Comparison of ENCODE assay signal across 12 cellular contexts in genomic region chr3:148178508-148178907, GRCh38.
DNase-seq lines count a peak whose midpoint lies in the region; ATAC-seq and TF ChIP-seq lines count a peak whose summit lies in the region.
"Had no signal": no experiment of that assay in that cellular context is flagged by ENCODE, and none has a peak within 500 bp of the region (broad histone marks: within the 10 kb centered on the region; RNA-seq: fewer than 3 reads in every experiment).

No MANE protein-coding gene starts in this region.

- peaks cover 4% of the 10 kb centered on the region for H3K4me1 Mint-ChIP-seq in WTC11
- H3K4me1 Mint-ChIP-seq: activated T-helper 17 cell treated with anti-CD3 and anti-CD28 coated beads, Interleukin-2, amount 50 U/mL, for 72 hours had no signal

- no peaks in the 10 kb centered on the region for H3K36me3 Mint-ChIP-seq in WTC11

- no peak overlapping the region for H3K27ac Mint-ChIP-seq in WTC11
- H3K27ac Mint-ChIP-seq: activated T-helper 17 cell treated with anti-CD3 and anti-CD28 coated beads, Interleukin-2, amount 50 U/mL, for 72 hours had no signal

- DNase-seq in NCI-H2196 treated with DMSO at 0.1 percent for 48 hours (lab: John Stamatoyannopoulos, UW; ENCODE audit: unreplicated experiment): peak; percentile 5
- DNase-seq in NCI-H2196 (lab: John Stamatoyannopoulos, UW; ENCODE audit: unreplicated experiment): no peak
- peak; percentile 38 for DNase-seq in OCI-M1 (lab: John Stamatoyannopoulos, UW)
- DNase-seq in fibroblast of pulmonary artery (ENCODE audit: low read depth): peak; percentile 29
- no peak for DNase-seq in WTC11 (ENCODE audit: low spot score)
- DNase-seq in activated CD4-positive, alpha-beta T cell treated with anti-CD3 and anti-CD28 coated beads for 4 hours: no peak
- DNase-seq in DMS114 treated with DMSO at 0.1 percent for 48 hours (lab: John Stamatoyannopoulos, UW; ENCODE audit: unreplicated experiment): no peak
- DNase-seq in stimulated activated CD4-positive, alpha-beta T cell treated with anti-CD3 and anti-CD28 coated beads, Interleukin-2, amount 100 ng/mL, for 48 hours: no peak
- DNase-seq: upper lobe of left lung had no signal

- CTCF ChIA-PET in WTC11 (lab: Charles Lee): no interaction called here

- no peak overlapping the region for H3K4me3 ChIP-seq in fibroblast of pulmonary artery (replicated peaks; ENCODE audit: low read depth, low read length)
- H3K4me3 ChIP-seq: cardiac muscle cell, upper lobe of left lung had no signal

- H3K4me3 Mint-ChIP-seq in WTC11: no peak overlapping the region
- H3K4me3 Mint-ChIP-seq: activated T-helper 17 cell treated with anti-CD3 and anti-CD28 coated beads, Interleukin-2, amount 50 U/mL, for 72 hours had no signal

- no peak for ATAC-seq in WTC11
- ATAC-seq: activated T-helper 17 cell treated with anti-CD3 and anti-CD28 coated beads, Interleukin-2, amount 50 U/mL, for 72 hours; esophagus mucosa had no signal

- POLR2A ChIA-PET in WTC11 (lab: Charles Lee): no interaction called here

- no peak for TF ChIP-seq CTCF in fibroblast of pulmonary artery (IDR thresholded peaks at IDR 0.05; ENCODE audit: low read length, missing control alignments)
- no peak for TF ChIP-seq CTCF in WTC11 (IDR thresholded peaks at IDR 0.05)

- H3K27me3 Mint-ChIP-seq in WTC11 (ENCODE audit: low read depth): no peaks in the 10 kb centered on the region
- H3K27me3 Mint-ChIP-seq: activated T-helper 17 cell treated with anti-CD3 and anti-CD28 coated beads, Interleukin-2, amount 50 U/mL, for 72 hours had no signal

- H3K9me3 Mint-ChIP-seq in WTC11: no peaks in the 10 kb centered on the region

TF ChIP-seq in WTC11, 78 proteins besides CTCF, POLR2A, EP300 and RAD21:
- TF ChIP-seq JAZF1 (CRISPR knock-in tag; IDR thresholded peaks at IDR 0.05) (no peak), ZNF281 (CRISPR knock-in tag; IDR thresholded peaks at IDR 0.05) (no peak), NR2C2 (CRISPR knock-in tag; IDR thresholded peaks at IDR 0.05) (no peak), ZBTB21 (CRISPR knock-in tag; IDR thresholded peaks at IDR 0.05; ENCODE audit: borderline replicate concordance) (no peak), TCF7 (CRISPR knock-in tag; IDR thresholded peaks at IDR 0.05; ENCODE audit: low read depth) (no peak), ATF3 (CRISPR knock-in tag; conservative IDR thresholded peaks at IDR 0.05) (no peak), ETV6 (CRISPR knock-in tag; IDR thresholded peaks at IDR 0.05) (no peak)

Comparison
In these comparisons a context has a peak if more than half of its experiments do, and no peak if none do; other contexts are left out.
1. DNase-seq: peak in NCI-H2196 treated with DMSO at 0.1 percent for 48 hours (single experiment), OCI-M1 (single experiment) and fibroblast of pulmonary artery (single experiment); none in NCI-H2196 (single experiment), WTC11 (single experiment), activated CD4-positive, alpha-beta T cell treated with anti-CD3 and anti-CD28 coated beads for 4 hours (0 of 2), DMS114 treated with DMSO at 0.1 percent for 48 hours (single experiment) and stimulated activated CD4-positive, alpha-beta T cell treated with anti-CD3 and anti-CD28 coated beads, Interleukin-2, amount 100 ng/mL, for 48 hours (0 of 2).